In the genomic region with DNA sequence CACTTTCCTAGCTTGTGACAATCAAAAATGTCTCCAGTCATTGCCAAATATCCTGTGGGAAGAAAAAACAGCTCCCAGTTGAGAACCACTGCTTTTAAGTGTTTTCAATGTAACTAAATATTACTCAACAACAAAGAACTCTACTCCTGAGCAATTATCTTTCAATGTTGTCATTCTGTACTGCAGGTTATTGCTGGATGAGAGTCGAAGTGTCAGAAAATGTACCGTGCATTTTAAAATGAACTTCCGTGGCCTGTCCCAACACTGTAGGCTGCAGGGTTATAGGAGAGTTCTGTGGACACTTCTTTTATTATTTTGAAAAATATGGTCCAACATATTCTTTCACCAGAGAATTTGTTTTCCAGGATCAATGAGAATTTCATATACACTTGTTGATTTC, we compare ENCODE assay signal across 9 cellular contexts. TPM values are rescaled to one million over a fixed set of nuclear protein-coding genes. Genes with fewer than 3 reads are reported as not detected.
"Had no signal": no experiment of that assay in that cellular context is flagged by ENCODE, and none has a peak within 500 bp of the region (broad histone marks: within the 10 kb centered on the region; RNA-seq: fewer than 3 reads in every experiment).

No MANE protein-coding gene starts in this region.

- ATAC-seq: GM12878 had no signal

- FAIRE-seq: G401.6, GM12878, GM12891, GM12892, GM18507, GM19239 had no signal

- DNase-seq: GDM1, GF-D8 had no signal

- H3K4me3 ChIP-seq: GM12878 had no signal

RNA-seq across cellular contexts. Expression of a gene that starts 34.8 kb away (rescaled TPM):
- total RNA-seq: G401, GM12878 had no signal
- polyA plus RNA-seq: GM12878 had no signal
